In the genomic region with DNA sequence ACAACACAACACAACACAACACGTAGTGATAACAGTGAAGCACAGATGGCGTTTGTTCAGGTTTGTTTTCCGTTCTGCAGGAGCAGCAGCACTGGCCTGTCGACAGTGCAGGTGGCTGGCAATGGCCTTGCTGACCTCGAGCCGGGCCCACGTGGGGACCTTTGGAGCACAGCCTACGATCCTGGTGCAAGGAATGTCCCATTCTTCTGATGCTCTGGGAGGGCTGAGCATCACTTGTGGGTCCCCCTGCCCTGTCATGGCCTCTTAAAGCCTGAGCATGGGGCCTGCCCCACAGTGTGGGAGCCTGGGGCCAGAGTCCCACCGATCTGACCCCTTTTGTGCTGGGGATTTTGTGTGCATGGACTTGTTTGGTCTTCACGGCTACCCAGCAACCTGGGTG, we compare ENCODE assay signal across 31 cellular contexts. TPM values are rescaled to one million over a fixed set of nuclear protein-coding genes. Genes with fewer than 3 reads are reported as not detected.
A peak's percentile ranks its signal among the peaks of the same experiment; 100 is the strongest.
DNase-seq lines count a peak whose midpoint lies in the region; ATAC-seq, FAIRE-seq and TF ChIP-seq lines count a peak whose summit lies in the region.
"Had no signal": no experiment of that assay in that cellular context is flagged by ENCODE, and none has a peak within 500 bp of the region (broad histone marks: within the 10 kb centered on the region; RNA-seq: fewer than 3 reads in every experiment).

No MANE protein-coding gene starts in this region.

- ATAC-seq in Right ventricle myocardium inferior, result no peak
- no peak for ATAC-seq in HG03469 (IDR thresholded peaks at IDR 0.05; ENCODE audit: unreplicated experiment)
- ATAC-seq: sciatic nerve; stimulated activated naive CD8-positive, alpha-beta T cell treated with anti-CD3 and anti-CD28 coated beads, Interleukin-15, amount 100 ng/mL, for 72 hours had no signal

- no peaks in the 10 kb centered on the region for H3K27me3 ChIP-seq in right atrium auricular region
- no peaks in the 10 kb centered on the region for H3K27me3 ChIP-seq in OCI-LY1 (ENCODE audit: insufficient read depth, low read length)
- H3K27me3 ChIP-seq: ascending aorta, esophagus muscularis mucosa, SJSA1 had no signal

- no peaks in the 10 kb centered on the region for H4K20me1 ChIP-seq in OCI-LY1 (ENCODE audit: insufficient read depth, low read length)

- H3K4me3 ChIP-seq in right atrium auricular region (no peak overlapping the region), OCI-LY1 (ENCODE audit: low read depth, low read length, poor library complexity, severe bottlenecking) (no peak overlapping the region), kidney (ENCODE audit: low read length in 2 of 2) (no peak overlapping the region)
- H3K4me3 ChIP-seq: ascending aorta, cardiac muscle cell, coronary artery, esophagus muscularis mucosa, K562, SJSA1, thoracic aorta had no signal

- H3K4me2 ChIP-seq in OCI-LY1 (ENCODE audit: low read length), result no peak overlapping the region; the same call in 1 of the 2 replicates

- H3K9ac ChIP-seq in OCI-LY1 (ENCODE audit: low read length) (no peak overlapping the region), kidney (ENCODE audit: low read length in 2 of 2) (no peak overlapping the region)

- TF ChIP-seq CTCF in right atrium auricular region (IDR thresholded peaks at IDR 0.05) (no peak), OCI-LY1 (IDR thresholded peaks at IDR 0.05; ENCODE audit: low read length) (no peak), kidney (IDR thresholded peaks at IDR 0.05; ENCODE audit: borderline replicate concordance, extremely low read depth, insufficient read depth) (no peak)

- DNase-seq in right atrium auricular region (ENCODE audit: low spot score), result no peak
- no peak for DNase-seq in Right ventricle myocardium inferior (ENCODE audit: missing footprints)
- peak; percentile 70 for DNase-seq in kidney
- no peak for DNase-seq in HuH-7 (ENCODE audit: low spot score)
- no peak for DNase-seq in effector CD4-positive, alpha-beta T cell
- DNase-seq: activated CD4-positive, alpha-beta T cell treated with anti-CD3 and anti-CD28 coated beads, Interleukin-2, amount 50 U/mL, for 1 hour; COR-L47; DMS53; endodermal cell; foreskin fibroblast; HCEC 1CT; head of caudate nucleus; NCI-H1092; NCI-H1694; NCI-H82; stimulated activated CD4-positive, alpha-beta T cell treated with anti-CD3 and anti-CD28 coated beads, Interleukin-12 subunit alpha, Interleukin-12 subunit beta, amount 100 ng/mL, for 4 hours; stimulated activated CD4-positive, alpha-beta T cell treated with anti-CD3 and anti-CD28 coated beads, Interleukin-2, amount 100 ng/mL, for 48 hours; stimulated activated naive CD8-positive, alpha-beta T cell treated with anti-CD3 and anti-CD28 coated beads, Interleukin-15, amount 100 ng/mL, for 72 hours; T1000 had no signal

- intact Hi-C loops in Right ventricle myocardium inferior (cut with DNase I), result no loop called here
- intact Hi-C loops in kidney (cut with DNase I), result no loop called here

- 0 out of 2 replicates have a peak, but pooled peaks cover 4% of the 10 kb centered on the region for H3F3A ChIP-seq in OCI-LY1 (ENCODE audit: insufficient read depth, low read length)

- H3K9me3 ChIP-seq in right atrium auricular region, result no peaks in the 10 kb centered on the region
- H3K9me3 ChIP-seq in OCI-LY1 (ENCODE audit: low read length), result no peaks in the 10 kb centered on the region
- no peaks in the 10 kb centered on the region for H3K9me3 ChIP-seq in kidney (ENCODE audit: control insufficient read depth in 1 of 2, low read length in 2 of 2)
- H3K9me3 ChIP-seq: ascending aorta, esophagus muscularis mucosa, SJSA1, thoracic aorta had no signal

- H3K4me1 ChIP-seq in right atrium auricular region (peaks cover 0 to 74% of the 10 kb centered on the region in 2 donors), OCI-LY1 (ENCODE audit: insufficient read depth, low read length, severe bottlenecking) (peaks cover 69% of the 10 kb centered on the region), kidney (ENCODE audit: control insufficient read depth in 1 of 2, insufficient read depth in 1 of 2, low read depth in 1 of 2, low read length in 2 of 2) (peaks cover 42 to 55% of the 10 kb centered on the region in 2 donors)

- H3K36me3 ChIP-seq in right atrium auricular region (no peaks in the 10 kb centered on the region), OCI-LY1 (ENCODE audit: insufficient read depth, low read length) (no peaks in the 10 kb centered on the region; the same call in 1 of the 2 replicates), kidney (ENCODE audit: control insufficient read depth in 1 of 2, insufficient read depth in 2 of 2, low read length in 2 of 2) (no peaks in the 10 kb centered on the region)
- H3K36me3 ChIP-seq: cardiac muscle cell had no signal

- peak overlapping the region; percentile 13 to 95 for H3K27ac ChIP-seq in right atrium auricular region
- H3K27ac ChIP-seq in OCI-LY1 (ENCODE audit: low read depth, low read length, poor library complexity, severe bottlenecking), result peak overlapping the region; percentile 97
- H3K27ac ChIP-seq in kidney (ENCODE audit: low read depth in 2 of 2, low read length in 2 of 2), result no peak overlapping the region
- H3K27ac ChIP-seq: cardiac muscle cell, coronary artery, SJSA1, thoracic aorta, VCaP had no signal

- no peak overlapping the region for H2AFZ ChIP-seq in OCI-LY1 (ENCODE audit: low read length)

- H3K79me2 ChIP-seq in OCI-LY1 (ENCODE audit: insufficient read depth, low read length), result peaks cover 10% of the 10 kb centered on the region; the same call in 1 of the 2 replicates

- H3K9me2 ChIP-seq in OCI-LY1 (ENCODE audit: low read depth, low read length), result no peaks in the 10 kb centered on the region

- FAIRE-seq in kidney (lab: Jason Lieb, UNC), result no peak
- FAIRE-seq: K562, keratinocyte had no signal

RNA-seq across cellular contexts. Expression of a gene that starts 6.8 kb away (rescaled TPM):
- 10 to 100 TPM; 37.8 to 43.8 TPM for total RNA-seq in right atrium auricular region
- 37.7 TPM for total RNA-seq in Right ventricle myocardium inferior
- 44.0 TPM for total RNA-seq in kidney
- 40.1 TPM for polyA plus RNA-seq in kidney (ENCODE audit: insufficient read depth, low read depth, low replicate concordance)

RNA-seq across cellular contexts. Expression of a gene that starts 38.1 kb away (rescaled TPM):
- total RNA-seq in right atrium auricular region (10 to 100 TPM; 15.4 to 17.0 TPM), Right ventricle myocardium inferior (21.4 TPM), kidney (14.2 TPM)
- polyA plus RNA-seq in kidney (ENCODE audit: insufficient read depth, low read depth, low replicate concordance), result 5.0 TPM

Comparison
In these comparisons a context has a peak if more than half of its experiments do, and no peak if none do; other contexts are left out.
1. H3K27ac ChIP-seq: peak in right atrium auricular region (2 of 2) and OCI-LY1 (single experiment); none in kidney (0 of 2).